Comparison of ENCODE assay signal across 22 cellular contexts in genomic region chr6:4412488-4412887, GRCh38.
"Had no signal": no experiment of that assay in that cellular context is flagged by ENCODE, and none has a peak within 500 bp of the region (broad histone marks: within the 10 kb centered on the region; RNA-seq: fewer than 3 reads in every experiment).

No MANE protein-coding gene starts in this region.

- H3K9ac ChIP-seq: neural progenitor cell, parathyroid adenoma had no signal

- H3K79me2 ChIP-seq: parathyroid adenoma had no signal

- H2AFZ ChIP-seq: neural progenitor cell, parathyroid adenoma had no signal

- DNase-seq: activated CD4-positive, alpha-beta T cell treated with anti-CD3 and anti-CD28 coated beads for 1 hour; activated CD4-positive, alpha-beta T cell treated with anti-CD3 and anti-CD28 coated beads, Interleukin-2, amount 50 U/mL, for 1 hour; activated CD8-positive, alpha-beta T cell treated with anti-CD3 and anti-CD28 coated beads for 36 hours; activated gamma-delta T cell treated with Interleukin-2 at 50 U/mL for 16 hours; activated naive CD4-positive, alpha-beta T cell treated with anti-CD3 and anti-CD28 coated beads, Interleukin-2, amount 50 U/mL, for 16 hours; activated T-cell treated with anti-CD3 and anti-CD28 coated beads, Interleukin-2, amount 50 U/mL, for 4 hours; effector CD8-positive, alpha-beta T cell; kidney glomerular epithelial cell; left lung; naive thymus-derived CD4-positive, alpha-beta T cell; occipital lobe; psoas muscle; spleen; stimulated activated naive CD4-positive, alpha-beta T cell treated with Interleukin-2 at 50 U/mL for 16 hours; T-helper 2 cell; trophoblast cell had no signal

- H3K4me3 ChIP-seq: left lung, neural progenitor cell, psoas muscle, spleen, thoracic aorta had no signal

- H3K27ac ChIP-seq: epithelial cell of prostate, left lung, neural progenitor cell, parathyroid adenoma, psoas muscle, spleen, thoracic aorta had no signal

- ATAC-seq: activated CD8-positive, alpha-beta T cell treated with anti-CD3 and anti-CD28 coated beads for 36 hours; activated T-cell treated with anti-CD3 and anti-CD28 coated beads, Interleukin-2, amount 50 U/mL, for 4 hours; activated T-helper 17 cell treated with anti-CD3 and anti-CD28 coated beads, Interleukin-2, amount 50 U/mL, for 72 hours; left lung; naive thymus-derived CD4-positive, alpha-beta T cell; psoas muscle; WTC11 had no signal

- H3K4me3 Mint-ChIP-seq: activated CD8-positive, alpha-beta T cell treated with anti-CD3 and anti-CD28 coated beads for 36 hours; activated T-cell treated with anti-CD3 and anti-CD28 coated beads, Interleukin-2, amount 50 U/mL, for 4 hours; activated T-helper 17 cell treated with anti-CD3 and anti-CD28 coated beads, Interleukin-2, amount 50 U/mL, for 72 hours; naive thymus-derived CD4-positive, alpha-beta T cell; neural progenitor cell; WTC11 had no signal

- H3K27ac Mint-ChIP-seq: activated CD8-positive, alpha-beta T cell treated with anti-CD3 and anti-CD28 coated beads for 36 hours; activated T-helper 17 cell treated with anti-CD3 and anti-CD28 coated beads, Interleukin-2, amount 50 U/mL, for 72 hours; naive thymus-derived CD4-positive, alpha-beta T cell; neural progenitor cell; WTC11 had no signal

- H3K36me3 ChIP-seq: left lung, neural progenitor cell, spleen, thoracic aorta had no signal

- H3K9me3 ChIP-seq: psoas muscle, thoracic aorta had no signal

- H3K4me2 ChIP-seq: neural progenitor cell had no signal

- H3K4me1 ChIP-seq: left lung, neural progenitor cell, parathyroid adenoma, psoas muscle had no signal

- H3K27me3 ChIP-seq: left lung, neural progenitor cell, spleen had no signal

- H3K36me3 Mint-ChIP-seq: naive thymus-derived CD4-positive, alpha-beta T cell; neural progenitor cell had no signal

- H3K4me1 Mint-ChIP-seq: activated T-helper 17 cell treated with anti-CD3 and anti-CD28 coated beads, Interleukin-2, amount 50 U/mL, for 72 hours; neural progenitor cell had no signal
